In the genomic region with DNA sequence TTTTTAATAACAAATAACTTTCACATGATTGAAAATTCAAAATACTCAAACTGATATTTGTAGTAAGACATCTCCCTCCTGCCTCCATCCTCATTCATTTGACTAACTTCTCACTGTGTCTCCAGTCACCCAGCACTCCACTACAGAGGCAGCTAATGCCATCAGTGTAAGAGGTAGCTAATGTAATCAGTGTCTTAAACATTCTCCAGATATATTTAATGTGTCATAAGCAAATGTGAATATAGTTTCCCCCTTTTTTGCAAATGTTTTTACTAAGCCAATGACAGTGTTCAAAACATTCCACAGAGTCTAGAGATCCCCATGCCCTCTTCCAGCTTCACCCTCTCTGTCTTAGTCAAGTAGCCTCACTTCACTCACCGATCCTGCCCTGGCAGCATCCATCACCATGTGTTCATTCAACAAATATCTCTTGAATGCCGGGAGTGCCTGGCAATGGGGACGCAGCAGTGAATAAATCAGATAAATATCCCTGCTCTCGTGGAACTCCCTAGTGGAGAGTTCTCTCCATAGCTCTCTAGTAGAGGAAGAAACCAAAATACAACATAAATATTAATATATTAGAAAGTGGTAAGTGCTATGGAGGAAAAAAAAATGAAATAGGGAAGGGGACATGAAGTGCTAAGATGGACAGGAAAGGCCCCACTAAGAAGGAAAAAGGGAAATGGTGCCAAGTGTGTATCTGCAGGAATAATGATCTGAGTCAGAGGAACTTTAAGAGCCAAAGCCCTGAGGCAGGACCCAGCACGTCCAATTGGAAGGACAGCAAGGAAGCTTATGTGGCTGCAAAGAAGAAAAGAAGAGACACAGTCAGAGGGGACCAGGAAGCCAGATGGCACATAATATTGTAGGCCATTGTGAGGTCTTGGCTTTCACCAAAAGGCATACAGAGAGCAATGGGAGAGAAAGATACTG, we compare ENCODE assay signal across 10 cellular contexts. TPM values are rescaled to one million over a fixed set of nuclear protein-coding genes. Genes with fewer than 3 reads are reported as not detected.
A peak's percentile ranks its signal among the peaks of the same experiment; 100 is the strongest.
DNase-seq lines count a peak whose midpoint lies in the region; ATAC-seq, FAIRE-seq and TF ChIP-seq lines count a peak whose summit lies in the region.
"Had no signal": no experiment of that assay in that cellular context is flagged by ENCODE, and none has a peak within 500 bp of the region (broad histone marks: within the 10 kb centered on the region; RNA-seq: fewer than 3 reads in every experiment).

No MANE protein-coding gene starts in this region.

- H2BK120ac ChIP-seq in H1 (replicated peaks; ENCODE audit: low read depth, low read length) = no peak overlapping the region

- no peak overlapping the region for H4K5ac ChIP-seq in H1 (ENCODE audit: insufficient read length, low read depth, low read length)

- no peaks in the 10 kb centered on the region; the same call in 1 of the 2 replicates for H3K36me3 ChIP-seq in Panc1 (ENCODE audit: control insufficient read depth, insufficient read depth, low read length)
- H3K36me3 ChIP-seq in H1 (ENCODE audit: control insufficient read depth in 2 of 4, insufficient read depth in 4 of 4, low read length in 3 of 4) = no peaks in the 10 kb centered on the region
- H3K36me3 ChIP-seq in small intestine (ENCODE audit: control insufficient read depth in 2 of 2, insufficient read depth in 2 of 2, low read length in 2 of 2) = no peaks in the 10 kb centered on the region

- peak; percentile 91 for DNase-seq in EH (ENCODE audit: low read depth)
- no peak for DNase-seq in Panc1 (ENCODE audit: low read depth, low spot score)
- no peak for DNase-seq in H1 (ENCODE audit: low read depth in 1 of 2, low spot score in 2 of 2)
- DNase-seq in midbrain (lab: John Stamatoyannopoulos, UW) = peak; percentile 24
- no peak for DNase-seq in coronary artery (ENCODE audit: low spot score)
- no peak for DNase-seq in small intestine
- DNase-seq in KG1 (lab: John Stamatoyannopoulos, UW) = no peak
- DNase-seq: activated CD8-positive, alpha-beta memory T cell treated with anti-CD3 and anti-CD28 coated beads for 24 hours; stimulated activated naive CD4-positive, alpha-beta T cell had no signal

- H3K79me2 ChIP-seq in H1 (ENCODE audit: control insufficient read depth in 1 of 2, insufficient read depth in 2 of 2, low read length in 2 of 2) = no peaks in the 10 kb centered on the region

- no peak overlapping the region for H2BK15ac ChIP-seq in H1 (ENCODE audit: low read length)

- no TSS peak for BruUV-seq in Panc1 (replicated peaks; lab: Mats Ljungman, UMichigan)

- POLR2A ChIA-PET in Panc1 (lab: Charles Lee) (no interaction called here), H1 (lab: Charles Lee; ENCODE audit: partially characterized antibody) (no interaction called here)

- H3K23me2 ChIP-seq in H1 (ENCODE audit: low read depth, low read length) = no peaks in the 10 kb centered on the region

- in situ Hi-C loops in Panc1 (cut with HindIII; ENCODE audit: low pct_unique_long_range_greater_than_20kb, low sequenced_read_pairs) = no loop called here

- no peak overlapping the region for H3K4ac ChIP-seq in H1 (replicated peaks; ENCODE audit: insufficient read length, low read depth, low read length)

- TF ChIP-seq EP300 in H1 (IDR thresholded peaks at IDR 0.05; ENCODE audit: borderline replicate concordance in 1 of 2, low read depth in 2 of 2, low read length in 2 of 2) = no peak

- H4K91ac ChIP-seq in H1 (replicated peaks; ENCODE audit: insufficient read length, low read length) = no peak overlapping the region

- no peaks in the 10 kb centered on the region for H3K27me3 ChIP-seq in Panc1 (ENCODE audit: control insufficient read depth, insufficient read depth, low read length)
- H3K27me3 ChIP-seq in H1 (replicated peaks in 1 of 4; ENCODE audit: control insufficient read depth in 3 of 4, extremely low read depth in 1 of 4, insufficient read depth in 3 of 4, low read length in 3 of 4) = no peaks in the 10 kb centered on the region
- H3K27me3 ChIP-seq in small intestine (ENCODE audit: control insufficient read depth in 2 of 2, insufficient read depth in 2 of 2, low read length in 2 of 2) = no peaks in the 10 kb centered on the region

- no peak overlapping the region for H2BK5ac ChIP-seq in H1 (ENCODE audit: low read depth, low read length)

- FAIRE-seq in H1 (lab: Jason Lieb, UNC) (no peak), small intestine (lab: Jason Lieb, UNC) (no peak)

- H3K56ac ChIP-seq in H1 (replicated peaks; ENCODE audit: insufficient read length, low read depth, low read length) = no peak overlapping the region

- no peak overlapping the region for H2AFZ ChIP-seq in H1 (ENCODE audit: low read length)

- H3K4me3 ChIP-seq in Panc1 (ENCODE audit: low read depth in 2 of 2, low read length in 2 of 2) (no peak overlapping the region), H1 (ENCODE audit: extremely low read depth in 1 of 4, insufficient read depth in 2 of 4, low read depth in 3 of 4, low read length in 4 of 4) (no peak overlapping the region), coronary artery (no peak overlapping the region), small intestine (ENCODE audit: low read depth in 1 of 2, low read length in 2 of 2) (no peak overlapping the region)

- peak; percentile 34; the same call in 1 of the 2 replicates for ATAC-seq in Panc1
- no peak for ATAC-seq in GM19463 (IDR thresholded peaks at IDR 0.05; ENCODE audit: unreplicated experiment)

- no peak overlapping the region for H3K23ac ChIP-seq in H1 (ENCODE audit: insufficient read length)

- H4K20me1 ChIP-seq in H1 (replicated peaks in 1 of 2; ENCODE audit: control insufficient read depth in 1 of 2, insufficient read depth in 2 of 2, low read length in 2 of 2) = no peaks in the 10 kb centered on the region

- H2BK20ac ChIP-seq in H1 (ENCODE audit: low read length) = no peak overlapping the region

- TF ChIP-seq CTCF in Panc1 (IDR thresholded peaks at IDR 0.05) (no peak), H1 (IDR thresholded peaks at IDR 0.05; ENCODE audit: control extremely low read depth in 1 of 3, insufficient read depth in 1 of 3, low read depth in 1 of 3, low read length in 3 of 3) (no peak), coronary artery (IDR thresholded peaks at IDR 0.05) (no peak)

- no peak for TF ChIP-seq POLR2A in H1 (IDR thresholded peaks at IDR 0.05; ENCODE audit: control extremely low read depth in 1 of 2, low read depth in 2 of 2, low read length in 2 of 2)

- 85% methylated on average over 5 of the region's 5 CpGs; no CpG with 5 or more reads in 1 of the 2 experiments for WGBS in H1 (ENCODE audit: extremely low coverage in 1 of 2, insufficient coverage in 1 of 2, insufficient read length in 1 of 2, insufficient replicate concordance in 2 of 2, low coverage in 1 of 2, low lambda C conversion rate in 2 of 2, missing lambda C conversion rate in 1 of 2), 2 experiments
- 69 to 89% (median 87%) methylated on average over 5 of the region's 5 CpGs for WGBS in small intestine, 3 donors

- H3K27ac ChIP-seq in Panc1 (ENCODE audit: low read length) (no peak overlapping the region), H1 (ENCODE audit: low read depth, low read length) (no peak overlapping the region), coronary artery (no peak overlapping the region), small intestine (ENCODE audit: low read depth in 1 of 2, low read length in 1 of 2) (no peak overlapping the region)

- CTCF ChIA-PET in Panc1 (lab: Charles Lee) = no interaction called here
- CTCF ChIA-PET in H1 (lab: Charles Lee; ENCODE audit: partially characterized antibody) = no interaction called here

- no peak overlapping the region for H3K4me2 ChIP-seq in H1 (ENCODE audit: insufficient read depth in 1 of 2, low read depth in 2 of 2, low read length in 2 of 2)

- no peak overlapping the region for H3K9ac ChIP-seq in H1 (replicated peaks in 1 of 4; ENCODE audit: extremely low read depth in 1 of 4, low read depth in 3 of 4, low read length in 3 of 4)

- no peak overlapping the region for H3K14ac ChIP-seq in H1 (ENCODE audit: insufficient read length)

- peak overlapping the region; percentile 39; the same call in 1 of the 2 replicates for H2BK12ac ChIP-seq in H1 (ENCODE audit: low read depth, low read length)

- H2AK5ac ChIP-seq in H1 (ENCODE audit: low read depth, low read length) = no peak overlapping the region

- H3K9me3 ChIP-seq in Panc1 (ENCODE audit: control insufficient read depth, insufficient read depth, low read depth, low read length) (no peaks in the 10 kb centered on the region), H1 (ENCODE audit: insufficient read depth in 2 of 2, low read depth in 1 of 2, low read length in 1 of 2) (no peaks in the 10 kb centered on the region), small intestine (ENCODE audit: control insufficient read depth, low read depth) (no peaks in the 10 kb centered on the region)

- no peak for TF ChIP-seq RAD21 in H1 (IDR thresholded peaks at IDR 0.05 in 1 of 2, conservative IDR thresholded peaks at IDR 0.05 in 1 of 2; ENCODE audit: low read depth in 2 of 2, low read length in 2 of 2)

- no peaks in the 10 kb centered on the region for H3K79me1 ChIP-seq in H1 (ENCODE audit: low read depth, low read length)

- no peak overlapping the region for H4K8ac ChIP-seq in H1 (ENCODE audit: extremely low read depth, insufficient read depth, low read length)

- H3K4me1 ChIP-seq in Panc1 (ENCODE audit: control insufficient read depth, insufficient read depth, low read length) (peaks cover 3% of the 10 kb centered on the region; the same call in 1 of the 2 replicates), H1 (replicated peaks in 1 of 4; ENCODE audit: control insufficient read depth in 3 of 4, insufficient read depth in 4 of 4, low read length in 3 of 4) (no peaks in the 10 kb centered on the region), small intestine (ENCODE audit: control insufficient read depth in 2 of 2, insufficient read depth in 1 of 2, low read depth in 1 of 2, low read length in 1 of 2) (no peaks in the 10 kb centered on the region)

- intact Hi-C loops in Panc1 (cut with micrococcal nuclease; ENCODE audit: unreplicated experiment) = no loop called here

- H3K18ac ChIP-seq in H1 (ENCODE audit: extremely low read depth, low read length) = no peak overlapping the region

RNA-seq across cellular contexts. Expression of gene SCFD2, which starts 18.7 kb away (rescaled TPM):
- total RNA-seq in Panc1 (2021; ENCODE audit: unreplicated experiment) = 7.4 TPM
- 5.6 TPM for polyA plus RNA-seq in Panc1 (2012; ENCODE audit: insufficient read length)
- 8.8 and 10.2 TPM in 2 replicates for total RNA-seq in H1 (2021; fragmentation: NEBNext Ultra II Directional; extraction: Animal tissue kit (Norgen Biotek cat#: 25700))
- polyA plus RNA-seq in H1 (2011; rRNA removed) (6.2 and 10.0 TPM in 2 replicates), small intestine (1 to 10 TPM; 2.2 to 8.3 (median 3.0) TPM)
- 8.7 TPM for polyA plus RNA-seq in H1 (2011; cell fraction: cytosol; rRNA removed)
- polyA plus RNA-seq in H1 (2011; cell fraction: nucleus; rRNA removed) = 13.6 TPM
- polyA plus RNA-seq in H1 (2012, experiment 1 of 2) = 8.3 to 10.5 TPM (median 8.9 TPM) in 4 replicates
- polyA plus RNA-seq in H1 (2012, experiment 2 of 2) = 4.5 TPM
- polyA plus RNA-seq in H1 (2013, experiment 1 of 2) = 6.5 TPM
- 5.9 TPM for polyA plus RNA-seq in H1 (2013, experiment 2 of 2)
- 27.8 and 31.7 TPM in 2 replicates for polyA minus RNA-seq in H1 (2011; rRNA and poly(A)+ RNA removed)
- polyA minus RNA-seq in H1 (2011; cell fraction: cytosol; rRNA and poly(A)+ RNA removed) = 7.2 TPM
- 42.7 TPM for polyA minus RNA-seq in H1 (2011; cell fraction: nucleus; rRNA and poly(A)+ RNA removed)

RNA-seq across cellular contexts. Expression of gene FIP1L1, which starts 30.3 kb away (rescaled TPM):
- 35.5 TPM for total RNA-seq in Panc1 (2021; ENCODE audit: unreplicated experiment)
- polyA plus RNA-seq in Panc1 (2012; ENCODE audit: insufficient read length) = 24.8 TPM
- total RNA-seq in H1 (2021; fragmentation: NEBNext Ultra II Directional; extraction: Animal tissue kit (Norgen Biotek cat#: 25700)) = 53.7 and 56.9 TPM in 2 replicates
- polyA plus RNA-seq in H1 (2011; rRNA removed) = 18.8 and 19.5 TPM in 2 replicates
- polyA plus RNA-seq in H1 (2011; cell fraction: cytosol; rRNA removed) = 27.0 TPM
- 17.6 TPM for polyA plus RNA-seq in H1 (2011; cell fraction: nucleus; rRNA removed)
- 43.2 to 44.4 TPM (median 43.8 TPM) in 4 replicates for polyA plus RNA-seq in H1 (2012, experiment 1 of 2)
- polyA plus RNA-seq in H1 (2012, experiment 2 of 2) = 5.1 TPM
- polyA plus RNA-seq in H1 (2013, experiment 1 of 2) = 69.0 TPM
- polyA plus RNA-seq in H1 (2013, experiment 2 of 2) = 68.4 TPM
- polyA minus RNA-seq in H1 (2011; rRNA and poly(A)+ RNA removed) = 31.5 and 37.4 TPM in 2 replicates
- 20.2 TPM for polyA minus RNA-seq in H1 (2011; cell fraction: cytosol; rRNA and poly(A)+ RNA removed)
- 66.2 TPM for polyA minus RNA-seq in H1 (2011; cell fraction: nucleus; rRNA and poly(A)+ RNA removed)
- polyA plus RNA-seq in small intestine = 10 to 100 TPM; 17.0 to 26.6 (median 26.5) TPM

Comparison
In these comparisons a context has a peak if more than half of its experiments do, and no peak if none do; other contexts are left out.
1. DNase-seq: peak in EH (single experiment) and midbrain (single experiment); none in Panc1 (single experiment), H1 (0 of 2), coronary artery (single experiment), small intestine (single experiment) and KG1 (single experiment).